8 cellular contexts compared by ENCODE assay signal in genomic region chr20:25399038-25399430, GRCh38. TPM values are rescaled to one million over a fixed set of nuclear protein-coding genes. Genes with fewer than 3 reads are reported as not detected.
DNase-seq lines count a peak whose midpoint lies in the region; ATAC-seq, FAIRE-seq and TF ChIP-seq lines count a peak whose summit lies in the region.

No MANE protein-coding gene starts in this region.

- H3K4me3 ChIP-seq in SJSA1 (no peak overlapping the region), endothelial cell of umbilical vein (replicated peaks in 1 of 3; ENCODE audit: insufficient read depth in 1 of 3, low read depth in 1 of 3, low read length in 3 of 3) (no peak overlapping the region), mesodermal cell (ENCODE audit: extremely low read depth, insufficient read depth, low read length, poor library complexity, severe bottlenecking) (no peak overlapping the region)

- H3K36me3 ChIP-seq in SJSA1 (no peaks in the 10 kb centered on the region), endothelial cell of umbilical vein (ENCODE audit: control insufficient read depth in 2 of 2, extremely low read depth in 1 of 2, insufficient read depth in 2 of 2, low read length in 2 of 2) (no peaks in the 10 kb centered on the region), mesodermal cell (ENCODE audit: control insufficient read depth, insufficient read depth, low read length) (no peaks in the 10 kb centered on the region)

- CTCF ChIA-PET in endothelial cell of umbilical vein (lab: Charles Lee) = interaction anchor here (0.7 to 4.5 kb wide), 54 partner anchors 8 to 1461 kb away, joined by 3 to 104 read pairs (median 5); partner anchors contain the start of genes ABHD12, ENTPD6, GINS1 and PYGB

- 63% methylated on average over 4 of the region's 5 CpGs; no CpG with 5 or more reads in 1 of the 2 experiments for WGBS in mesodermal cell (ENCODE audit: insufficient coverage in 2 of 2), 2 experiments

- H3K4me1 ChIP-seq in SJSA1 (replicated peaks) (peaks cover 13% of the 10 kb centered on the region), endothelial cell of umbilical vein (ENCODE audit: control insufficient read depth, extremely low read depth, insufficient read depth, low read length) (no peaks in the 10 kb centered on the region), mesodermal cell (ENCODE audit: control insufficient read depth, insufficient read depth, low read length, poor library complexity, severe bottlenecking) (peaks cover 11% of the 10 kb centered on the region)

- H3K9me3 ChIP-seq in SJSA1 (replicated peaks) (peaks cover 8% of the 10 kb centered on the region; the same call in 1 of the 2 replicates), endothelial cell of umbilical vein (replicated peaks; ENCODE audit: control insufficient read depth, insufficient read depth, low read length) (peaks cover 3% of the 10 kb centered on the region), mesodermal cell (ENCODE audit: control insufficient read depth, low read length) (peaks cover 27% of the 10 kb centered on the region)

- no peaks in the 10 kb centered on the region for H3K27me3 ChIP-seq in SJSA1 (replicated peaks)
- peaks cover 0 to 1% of the 10 kb centered on the region in 2 experiments for H3K27me3 ChIP-seq in endothelial cell of umbilical vein (ENCODE audit: control insufficient read depth in 2 of 2, insufficient read depth in 2 of 2, low read length in 2 of 2)

- no peak overlapping the region for H2AFZ ChIP-seq in endothelial cell of umbilical vein (ENCODE audit: low read depth, low read length)

- H3K4me2 ChIP-seq in endothelial cell of umbilical vein (ENCODE audit: insufficient read depth, low read length) = no peak overlapping the region

- H3K27ac ChIP-seq in SJSA1 = peak overlapping the region; percentile 23; the same call in 1 of the 2 replicates
- H3K27ac ChIP-seq in endothelial cell of umbilical vein (ENCODE audit: insufficient read depth, low read depth, low read length) = no peak overlapping the region
- H3K27ac ChIP-seq in mesodermal cell (ENCODE audit: low read depth, low read length, severe bottlenecking) = peak overlapping the region; percentile 76

- in situ Hi-C loops in Caki2 (cut with HindIII; ENCODE audit: low pct_unique_long_range_greater_than_20kb, low sequenced_read_pairs) = no loop called here

- FAIRE-seq in endothelial cell of umbilical vein (lab: Jason Lieb, UNC) = peak; percentile 91

- peak; percentile 77 for ATAC-seq in GM21367 (IDR thresholded peaks at IDR 0.05; ENCODE audit: unreplicated experiment)

- POLR2A ChIA-PET in endothelial cell of umbilical vein (lab: Charles Lee) = interaction anchor here (0.8 to 1.1 kb wide), 2 partner anchors 8 to 175 kb away, joined by 3 to 5 read pairs; partner anchors contain the start of gene ABHD12

- dilution Hi-C loops in endothelial cell of umbilical vein (cut with MboI; ENCODE audit: extremely low pct_ligation_motif_present, low sequenced_read_pairs) = no loop called here

- H3K9ac ChIP-seq in endothelial cell of umbilical vein (replicated peaks; ENCODE audit: extremely low read depth, insufficient read depth, low read length) = no peak overlapping the region

- H3K79me2 ChIP-seq in endothelial cell of umbilical vein (ENCODE audit: control insufficient read depth, insufficient read depth, low read length) = no peaks in the 10 kb centered on the region

- H3K9me1 ChIP-seq in endothelial cell of umbilical vein (replicated peaks; ENCODE audit: control insufficient read depth, extremely low read depth, insufficient read depth, low read length) = no peaks in the 10 kb centered on the region

- H4K20me1 ChIP-seq in endothelial cell of umbilical vein (replicated peaks; ENCODE audit: control insufficient read depth, extremely low read depth, insufficient read depth, low read length) = no peaks in the 10 kb centered on the region

- DNase-seq in Caki2 (ENCODE audit: low read depth) (peak; percentile 63), NCI-H128 (lab: John Stamatoyannopoulos, UW; ENCODE audit: unreplicated experiment) (peak; percentile 43), SJSA1 (ENCODE audit: low read depth in 1 of 2, low spot score in 2 of 2) (peak; percentile 57 to 85), endothelial cell of umbilical vein (ENCODE audit: low read depth, low spot score) (peak; percentile 79)
- no peak for DNase-seq in effector CD4-positive, alpha-beta T cell
- no peak for DNase-seq in activated CD4-positive, CD25-positive, alpha-beta regulatory T cell (lab: John Stamatoyannopoulos, UW)

- TF ChIP-seq CTCF in endothelial cell of umbilical vein (IDR thresholded peaks at IDR 0.05; ENCODE audit: extremely low read depth in 1 of 2, insufficient read depth in 1 of 2, low read depth in 1 of 2, low read length in 2 of 2) = peak; percentile 35

- no peak for TF ChIP-seq POLR2A in endothelial cell of umbilical vein (IDR thresholded peaks at IDR 0.05; ENCODE audit: low read depth, low read length)

- intact Hi-C loops in endothelial cell of umbilical vein (cut with micrococcal nuclease) = loop anchor here (1.0 to 10.0 kb wide), 4 partner anchors 89 to 405 kb away; partner anchors contain the start of gene ZNF337

- no TSS peak for BruUV-seq in endothelial cell of umbilical vein (replicated peaks; lab: Mats Ljungman, UMichigan)

TF ChIP-seq in endothelial cell of umbilical vein, 7 proteins besides CTCF, POLR2A, EP300 and RAD21:
- TF ChIP-seq MYC (IDR thresholded peaks at IDR 0.05; ENCODE audit: low read depth, low read length) (no peak), FOS (IDR thresholded peaks at IDR 0.05; ENCODE audit: borderline replicate concordance, insufficient read depth, low read length) (no peak), MAX (IDR thresholded peaks at IDR 0.05; ENCODE audit: insufficient read depth, insufficient read length) (no peak), JUN (IDR thresholded peaks at IDR 0.05; ENCODE audit: borderline replicate concordance, insufficient read depth, insufficient read length, low read depth) (no peak), EZH2 (IDR thresholded peaks at IDR 0.05; ENCODE audit: borderline replicate concordance, low read depth, low read length, severe bottlenecking) (no peak), GATA2 (IDR thresholded peaks at IDR 0.05; ENCODE audit: insufficient read depth, insufficient read length, low read depth, low read length) (no peak), POLR2AphosphoS5 (IDR thresholded peaks at IDR 0.05; ENCODE audit: insufficient read depth, low read depth, low read length) (no peak)

RNA-seq across cellular contexts. Expression of gene ABHD12, which starts 8.4 kb away (rescaled TPM):
- 24.4 and 29.7 TPM in 2 replicates for total RNA-seq in Caki2 (2014; rRNA removed; shearing (Covaris generic); ENCODE audit: low replicate concordance)
- total RNA-seq in SJSA1 (2014; rRNA removed; shearing (Covaris generic)) = 70.9 and 117 TPM in 2 replicates
- 36.0 and 39.6 TPM in 2 replicates for total RNA-seq in endothelial cell of umbilical vein
- 18.4 and 19.2 TPM in 2 replicates for polyA plus RNA-seq in endothelial cell of umbilical vein
- 16.2 and 18.2 TPM in 2 replicates for polyA plus RNA-seq in endothelial cell of umbilical vein (2011; cell fraction: cytosol; rRNA removed)
- polyA plus RNA-seq in endothelial cell of umbilical vein (2011; cell fraction: nucleus; rRNA removed) = 17.3 and 19.1 TPM in 2 replicates
- polyA plus RNA-seq in endothelial cell of umbilical vein (2012) = 39.0 and 46.9 TPM in 2 replicates
- 23.3 and 42.7 TPM in 2 replicates for polyA minus RNA-seq in endothelial cell of umbilical vein
- polyA minus RNA-seq in endothelial cell of umbilical vein (2011; cell fraction: cytosol; rRNA and poly(A)+ RNA removed) = 11.3 TPM
- 13.6 and 13.9 TPM in 2 replicates for polyA minus RNA-seq in endothelial cell of umbilical vein (2011; cell fraction: nucleus; rRNA and poly(A)+ RNA removed)
- polyA plus RNA-seq in mesodermal cell (2013, experiment 1 of 2) = 42.3 TPM
- 39.3 TPM for polyA plus RNA-seq in mesodermal cell (2013, experiment 2 of 2)

RNA-seq across cellular contexts. Expression of gene GINS1, which starts 8.4 kb away (rescaled TPM):
- total RNA-seq in Caki2 (2014; rRNA removed; shearing (Covaris generic); ENCODE audit: low replicate concordance) = 14.9 and 17.1 TPM in 2 replicates
- total RNA-seq in SJSA1 (2014; rRNA removed; shearing (Covaris generic)) = 42.5 and 49.5 TPM in 2 replicates
- 19.4 and 26.3 TPM in 2 replicates for total RNA-seq in endothelial cell of umbilical vein
- polyA plus RNA-seq in endothelial cell of umbilical vein = 6.4 and 8.2 TPM in 2 replicates
- polyA plus RNA-seq in endothelial cell of umbilical vein (2011; cell fraction: cytosol; rRNA removed) = 7.7 and 9.3 TPM in 2 replicates
- polyA plus RNA-seq in endothelial cell of umbilical vein (2011; cell fraction: nucleus; rRNA removed) = 6.5 and 10.0 TPM in 2 replicates
- polyA plus RNA-seq in endothelial cell of umbilical vein (2012) = 7.3 and 12.2 TPM in 2 replicates
- 6.9 and 9.3 TPM in 2 replicates for polyA minus RNA-seq in endothelial cell of umbilical vein
- 15.4 TPM for polyA minus RNA-seq in endothelial cell of umbilical vein (2011; cell fraction: cytosol; rRNA and poly(A)+ RNA removed)
- polyA minus RNA-seq in endothelial cell of umbilical vein (2011; cell fraction: nucleus; rRNA and poly(A)+ RNA removed) = 3.4 and 7.7 TPM in 2 replicates
- 14.6 TPM for polyA plus RNA-seq in mesodermal cell (2013, experiment 1 of 2)
- 15.6 TPM for polyA plus RNA-seq in mesodermal cell (2013, experiment 2 of 2)

Comparison
In these comparisons a context has a peak if more than half of its experiments do, and no peak if none do; other contexts are left out.
1. DNase-seq: peak in Caki2 (single experiment), NCI-H128 (single experiment), SJSA1 (2 of 2) and endothelial cell of umbilical vein (single experiment); none in effector CD4-positive, alpha-beta T cell (single experiment) and activated CD4-positive, CD25-positive, alpha-beta regulatory T cell (0 of 4).